Comparison of ENCODE assay signal across 9 cellular contexts in genomic region chr6:26216015-26216885, GRCh38.
A peak's percentile ranks its signal among the peaks of the same experiment; 100 is the strongest.
DNase-seq lines count a peak whose midpoint lies in the region; ATAC-seq and TF ChIP-seq lines count a peak whose summit lies in the region.
"Had no signal": no experiment of that assay in that cellular context is flagged by ENCODE, and none has a peak within 500 bp of the region (broad histone marks: within the 10 kb centered on the region; RNA-seq: fewer than 3 reads in every experiment).

No MANE protein-coding gene starts in this region.

- ATAC-seq in HG03342 (IDR thresholded peaks at IDR 0.05; ENCODE audit: unreplicated experiment): peak; percentile 62

- H3K4me1 ChIP-seq in BLaER1: peaks cover 47% of the 10 kb centered on the region
- peaks cover 0 to 27% (median 18%) of the 10 kb centered on the region in 4 donors for H3K4me1 ChIP-seq in liver (ENCODE audit: control insufficient read depth in 4 of 4, insufficient read depth in 4 of 4, low read length in 3 of 4)

- H3K36me3 ChIP-seq in BLaER1: no peaks in the 10 kb centered on the region
- no peaks in the 10 kb centered on the region for H3K36me3 ChIP-seq in liver (ENCODE audit: control insufficient read depth in 4 of 4, insufficient read depth in 3 of 4, low read depth in 1 of 4, low read length in 3 of 4)

- no peak overlapping the region for H3K4me3 Mint-ChIP-seq in activated CD4-positive, alpha-beta T cell treated with anti-CD3 and anti-CD28 coated beads, Interleukin-2, amount 10 ng/mL, durations not matched to agents 7 days and 5 days
- H3K4me3 Mint-ChIP-seq: T-helper 1 cell treated with Interleukin-12 subunit alpha and Interleukin-12 subunit beta and Interleukin-4 antibody, amounts not matched to agents 30 μg/mL and 1 μg/mL, for 36 hours had no signal

- H4K20me1 ChIP-seq in BLaER1: peaks cover 14% of the 10 kb centered on the region

- peaks cover 2% of the 10 kb centered on the region for H3K9me3 Mint-ChIP-seq in activated CD4-positive, alpha-beta T cell treated with anti-CD3 and anti-CD28 coated beads, Interleukin-2, amount 10 ng/mL, durations not matched to agents 7 days and 5 days
- H3K9me3 Mint-ChIP-seq: T-helper 1 cell treated with Interleukin-12 subunit alpha and Interleukin-12 subunit beta and Interleukin-4 antibody, amounts not matched to agents 30 μg/mL and 1 μg/mL, for 36 hours had no signal

- no peaks in the 10 kb centered on the region for H3K36me3 Mint-ChIP-seq in activated CD4-positive, alpha-beta T cell treated with anti-CD3 and anti-CD28 coated beads, Interleukin-2, amount 10 ng/mL, durations not matched to agents 7 days and 5 days (ENCODE audit: low read depth)

- peak; percentile 98 for TF ChIP-seq POLR2A in GM19099 (IDR thresholded peaks at IDR 0.05; ENCODE audit: extremely low read depth, insufficient read length, low read depth)

- H3K9ac ChIP-seq in BLaER1: peak overlapping the region; percentile 97
- H3K9ac ChIP-seq in liver (ENCODE audit: low read depth in 1 of 2, low read length in 2 of 2): peak overlapping the region in 1 of 2 donors; percentile 96

- peaks cover 37% of the 10 kb centered on the region for H3K4me1 Mint-ChIP-seq in activated CD4-positive, alpha-beta T cell treated with anti-CD3 and anti-CD28 coated beads, Interleukin-2, amount 10 ng/mL, durations not matched to agents 7 days and 5 days

- no peak for TF ChIP-seq RAD21 in liver (IDR thresholded peaks at IDR 0.05)

- no peaks in the 10 kb centered on the region for H3K27me3 ChIP-seq in BLaER1
- no peaks in the 10 kb centered on the region for H3K27me3 ChIP-seq in liver (ENCODE audit: control insufficient read depth in 4 of 4, insufficient read depth in 4 of 4, low read length in 3 of 4)

- no peak overlapping the region for H3K27ac Mint-ChIP-seq in activated CD4-positive, alpha-beta T cell treated with anti-CD3 and anti-CD28 coated beads, Interleukin-2, amount 10 ng/mL, durations not matched to agents 7 days and 5 days
- H3K27ac Mint-ChIP-seq: T-helper 1 cell treated with Interleukin-12 subunit alpha and Interleukin-12 subunit beta and Interleukin-4 antibody, amounts not matched to agents 30 μg/mL and 1 μg/mL, for 36 hours had no signal

- H3K27me3 Mint-ChIP-seq in activated CD4-positive, alpha-beta T cell treated with anti-CD3 and anti-CD28 coated beads, Interleukin-2, amount 10 ng/mL, durations not matched to agents 7 days and 5 days: no peaks in the 10 kb centered on the region

- peak overlapping the region; percentile 86 for H3K4me2 ChIP-seq in BLaER1

- peak; percentile 89 to 98 for DNase-seq in NCI-H524 (lab: John Stamatoyannopoulos, UW)
- peak; percentile 92 for DNase-seq in activated CD4-positive, alpha-beta T cell treated with anti-CD3 and anti-CD28 coated beads, Interleukin-2, amount 10 ng/mL, durations not matched to agents 7 days and 5 days
- DNase-seq in effector CD4-positive, alpha-beta T cell: peak; percentile 59
- peak; percentile 57 for DNase-seq in stimulated activated CD8-positive, alpha-beta memory T cell treated with anti-CD3 and anti-CD28 coated beads, Interleukin-15, amount 100 ng/mL, for 1 hour (ENCODE audit: low read depth)

- 2% methylated on average over 41 of the region's 41 CpGs for WGBS in liver

- peak overlapping the region; percentile 82 for H3K4me3 ChIP-seq in BLaER1
- peak overlapping the region; percentile 56 to 78 (median 73) for H3K4me3 ChIP-seq in liver (ENCODE audit: low read depth in 1 of 3, low read length in 3 of 3)

- H3K27ac ChIP-seq in BLaER1: peak overlapping the region; percentile 95
- H3K27ac ChIP-seq in liver (ENCODE audit: low read depth in 1 of 2, low read length in 2 of 2): peak overlapping the region; percentile 86 to 89

- POLR2A ChIA-PET in activated CD4-positive, alpha-beta T cell treated with anti-CD3 and anti-CD28 coated beads, Interleukin-2, amount 10 ng/mL, durations not matched to agents 7 days and 5 days (lab: Charles Lee): interaction anchor here (0.5 to 4.6 kb wide), 38 partner anchors 8 to 1677 kb away, joined by 3 to 205 read pairs (median 6); partner anchors contain the start of gene HMGN4

- 0 out of 2 replicates have a peak, but pooled peaks cover 6% of the 10 kb centered on the region for H3K9me3 ChIP-seq in BLaER1
- H3K9me3 ChIP-seq in liver (ENCODE audit: control insufficient read depth in 4 of 4, low read length in 3 of 4): no peaks in the 10 kb centered on the region

- TF ChIP-seq CTCF in liver (IDR thresholded peaks at IDR 0.05; ENCODE audit: low read depth, low read length, missing input control): no peak

- CTCF ChIA-PET in activated CD4-positive, alpha-beta T cell treated with anti-CD3 and anti-CD28 coated beads, Interleukin-2, amount 10 ng/mL, durations not matched to agents 7 days and 5 days (lab: Charles Lee): interaction anchor here (0.8 to 3.7 kb wide), 18 partner anchors 10 to 184 kb away, joined by 3 to 35 read pairs (median 6); a partner anchor contains a TSS

TF ChIP-seq in liver, 16 proteins besides CTCF, POLR2A, EP300 and RAD21:
- TF ChIP-seq GABPA (IDR thresholded peaks at IDR 0.05 in 1 of 2, conservative IDR thresholded peaks at IDR 0.05 in 1 of 2) (no peak), SP1 (IDR thresholded peaks at IDR 0.05) (peak; percentile 88), RXRA (IDR thresholded peaks at IDR 0.05) (peak in 1 of 2 donors; percentile 3), JUND (IDR thresholded peaks at IDR 0.05) (peak; percentile 34 to 52), FOXA2 (IDR thresholded peaks at IDR 0.05) (peak; percentile 10), TAF1 (conservative IDR thresholded peaks at IDR 0.05) (peak; percentile 98), NR2F2 (IDR thresholded peaks at IDR 0.05) (no peak), YY1 (IDR thresholded peaks at IDR 0.05) (peak; percentile 37), MAX (IDR thresholded peaks at IDR 0.05) (peak; percentile 86)
- TF ChIP-seq, protein P1, sequence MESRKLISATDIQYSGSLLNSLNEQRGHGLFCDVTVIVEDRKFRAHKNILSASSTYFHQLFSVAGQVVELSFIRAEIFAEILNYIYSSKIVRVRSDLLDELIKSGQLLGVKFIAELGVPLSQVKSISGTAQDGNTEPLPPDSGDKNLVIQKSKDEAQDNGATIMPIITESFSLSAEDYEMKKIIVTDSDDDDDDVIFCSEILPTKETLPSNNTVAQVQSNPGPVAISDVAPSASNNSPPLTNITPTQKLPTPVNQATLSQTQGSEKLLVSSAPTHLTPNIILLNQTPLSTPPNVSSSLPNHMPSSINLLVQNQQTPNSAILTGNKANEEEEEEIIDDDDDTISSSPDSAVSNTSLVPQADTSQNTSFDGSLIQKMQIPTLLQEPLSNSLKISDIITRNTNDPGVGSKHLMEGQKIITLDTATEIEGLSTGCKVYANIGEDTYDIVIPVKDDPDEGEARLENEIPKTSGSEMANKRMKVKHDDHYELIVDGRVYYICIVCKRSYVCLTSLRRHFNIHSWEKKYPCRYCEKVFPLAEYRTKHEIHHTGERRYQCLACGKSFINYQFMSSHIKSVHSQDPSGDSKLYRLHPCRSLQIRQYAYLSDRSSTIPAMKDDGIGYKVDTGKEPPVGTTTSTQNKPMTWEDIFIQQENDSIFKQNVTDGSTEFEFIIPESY (IDR thresholded peaks at IDR 0.05): peak; percentile 43
- TF ChIP-seq, protein P2, sequence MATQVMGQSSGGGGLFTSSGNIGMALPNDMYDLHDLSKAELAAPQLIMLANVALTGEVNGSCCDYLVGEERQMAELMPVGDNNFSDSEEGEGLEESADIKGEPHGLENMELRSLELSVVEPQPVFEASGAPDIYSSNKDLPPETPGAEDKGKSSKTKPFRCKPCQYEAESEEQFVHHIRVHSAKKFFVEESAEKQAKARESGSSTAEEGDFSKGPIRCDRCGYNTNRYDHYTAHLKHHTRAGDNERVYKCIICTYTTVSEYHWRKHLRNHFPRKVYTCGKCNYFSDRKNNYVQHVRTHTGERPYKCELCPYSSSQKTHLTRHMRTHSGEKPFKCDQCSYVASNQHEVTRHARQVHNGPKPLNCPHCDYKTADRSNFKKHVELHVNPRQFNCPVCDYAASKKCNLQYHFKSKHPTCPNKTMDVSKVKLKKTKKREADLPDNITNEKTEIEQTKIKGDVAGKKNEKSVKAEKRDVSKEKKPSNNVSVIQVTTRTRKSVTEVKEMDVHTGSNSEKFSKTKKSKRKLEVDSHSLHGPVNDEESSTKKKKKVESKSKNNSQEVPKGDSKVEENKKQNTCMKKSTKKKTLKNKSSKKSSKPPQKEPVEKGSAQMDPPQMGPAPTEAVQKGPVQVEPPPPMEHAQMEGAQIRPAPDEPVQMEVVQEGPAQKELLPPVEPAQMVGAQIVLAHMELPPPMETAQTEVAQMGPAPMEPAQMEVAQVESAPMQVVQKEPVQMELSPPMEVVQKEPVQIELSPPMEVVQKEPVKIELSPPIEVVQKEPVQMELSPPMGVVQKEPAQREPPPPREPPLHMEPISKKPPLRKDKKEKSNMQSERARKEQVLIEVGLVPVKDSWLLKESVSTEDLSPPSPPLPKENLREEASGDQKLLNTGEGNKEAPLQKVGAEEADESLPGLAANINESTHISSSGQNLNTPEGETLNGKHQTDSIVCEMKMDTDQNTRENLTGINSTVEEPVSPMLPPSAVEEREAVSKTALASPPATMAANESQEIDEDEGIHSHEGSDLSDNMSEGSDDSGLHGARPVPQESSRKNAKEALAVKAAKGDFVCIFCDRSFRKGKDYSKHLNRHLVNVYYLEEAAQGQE (IDR thresholded peaks at IDR 0.05): no peak
TF ChIP-seq in liver: peak in this region for 8.

Comparison
In these comparisons a context has a peak if more than half of its experiments do, and no peak if none do; other contexts are left out.
1. Peak in every context shown above with its lines: DNase-seq, ATAC-seq, H3K4me3 ChIP-seq and H3K27ac ChIP-seq.